21 cellular contexts compared by ENCODE assay signal in genomic region chr19:19632661-19633060, GRCh38.
"Had no signal": no experiment of that assay in that cellular context is flagged by ENCODE, and none has a peak within 500 bp of the region (broad histone marks: within the 10 kb centered on the region; RNA-seq: fewer than 3 reads in every experiment).

No MANE protein-coding gene starts in this region.

- H3K4me2 ChIP-seq: smooth muscle cell had no signal

- H3K27ac Mint-ChIP-seq: activated CD4-positive, alpha-beta memory T cell treated with anti-CD3 and anti-CD28 coated beads, Interleukin-2, amount 10 ng/mL, durations not matched to agents 7 days and 5 days; brain had no signal

- H3K27me3 ChIP-seq: vagina had no signal

- H3K4me3 Mint-ChIP-seq: activated CD4-positive, alpha-beta memory T cell treated with anti-CD3 and anti-CD28 coated beads, Interleukin-2, amount 10 ng/mL, durations not matched to agents 7 days and 5 days had no signal

- H3K9me3 ChIP-seq: esophagus muscularis mucosa, gastroesophageal sphincter, heart right ventricle, mucosa of descending colon, stomach, vagina had no signal

- DNase-seq: activated CD4-positive, alpha-beta memory T cell treated with anti-CD3 and anti-CD28 coated beads, Interleukin-2, amount 10 ng/mL, durations not matched to agents 7 days and 5 days; activated CD4-positive, alpha-beta T cell treated with anti-CD3 and anti-CD28 coated beads for 4 hours; activated CD8-positive, alpha-beta memory T cell treated with anti-CD3 and anti-CD28 coated beads, Interleukin-2, amount 50 U/mL, for 48 hours; activated naive CD4-positive, alpha-beta T cell; central memory CD4-positive, alpha-beta T cell; heart right ventricle; left ventricle myocardium superior; mesenchymal stem cell; mucosa of descending colon; naive B cell; stimulated activated CD4-positive, alpha-beta T cell treated with anti-CD3 and anti-CD28 coated beads, Interleukin-4, amount 100 ng/mL, for 1 hour; stomach; trophoblast cell had no signal

- H3K27me3 Mint-ChIP-seq: activated CD4-positive, alpha-beta memory T cell treated with anti-CD3 and anti-CD28 coated beads, Interleukin-2, amount 10 ng/mL, durations not matched to agents 7 days and 5 days; naive B cell had no signal

- H3K4me3 ChIP-seq: coronary artery, esophagus muscularis mucosa, gastroesophageal sphincter, heart right ventricle, mucosa of descending colon, smooth muscle cell, stomach, vagina had no signal

- ATAC-seq: gastroesophageal sphincter, heart right ventricle, left ventricle myocardium superior, mucosa of descending colon, sciatic nerve had no signal

- H3K9me3 Mint-ChIP-seq: activated CD4-positive, alpha-beta memory T cell treated with anti-CD3 and anti-CD28 coated beads, Interleukin-2, amount 10 ng/mL, durations not matched to agents 7 days and 5 days; brain; naive B cell had no signal

- FAIRE-seq: TTC549 had no signal

- H3K27ac ChIP-seq: coronary artery, esophagus muscularis mucosa, gastroesophageal sphincter, heart right ventricle, stomach, vagina had no signal
